28 cellular contexts compared by ENCODE assay signal in the genomic region with DNA sequence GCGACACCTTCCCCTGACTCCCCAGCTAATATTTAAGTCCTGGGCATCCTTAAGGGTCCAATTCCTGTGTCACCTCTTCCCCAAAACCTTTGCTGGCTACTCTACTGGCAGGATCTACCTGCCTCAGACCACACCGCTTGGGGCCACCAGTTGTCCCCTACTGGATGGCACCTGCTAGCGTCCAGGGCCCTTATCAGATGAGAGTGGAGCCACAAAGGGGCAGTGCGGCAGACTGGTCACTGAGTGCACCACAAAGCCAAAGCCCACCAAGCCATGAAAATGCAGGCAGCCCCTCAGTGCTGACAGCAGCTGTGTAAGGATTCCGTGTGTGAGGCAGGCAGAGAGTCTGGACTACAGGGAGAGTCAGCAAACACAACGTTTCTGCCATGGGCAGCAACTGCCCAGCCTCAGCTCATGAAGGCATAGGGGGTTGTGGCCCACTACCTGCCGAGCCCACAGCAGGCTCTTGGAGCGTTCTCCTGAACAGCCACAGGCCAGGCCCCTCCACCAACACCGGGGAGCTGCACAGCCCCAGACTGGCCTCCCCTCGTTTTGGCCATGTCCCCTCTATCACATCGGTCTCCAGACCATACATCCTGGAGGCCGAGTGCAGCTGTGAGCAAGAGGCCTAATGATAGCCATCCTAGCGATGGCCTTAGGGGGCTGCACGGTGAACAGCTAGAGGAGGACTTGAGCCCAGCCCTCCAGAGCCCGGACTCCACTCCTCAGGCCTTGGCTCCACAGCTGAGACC. TPM values are rescaled to one million over a fixed set of nuclear protein-coding genes. Genes with fewer than 3 reads are reported as not detected.
DNase-seq lines count a peak whose midpoint lies in the region; FAIRE-seq and TF ChIP-seq lines count a peak whose summit lies in the region.
"Had no signal": no experiment of that assay in that cellular context is flagged by ENCODE, and none has a peak within 500 bp of the region (broad histone marks: within the 10 kb centered on the region; RNA-seq: fewer than 3 reads in every experiment).

No MANE protein-coding gene starts in this region.

- H3K4me3 ChIP-seq in breast epithelium = no peak overlapping the region
- H3K4me3 ChIP-seq: ascending aorta, HAP-1, suprapubic skin had no signal

- H3K4me3 Mint-ChIP-seq in MCF 10A (ENCODE audit: unreplicated experiment) (no peak overlapping the region), chondrocyte (ENCODE audit: unreplicated experiment) (no peak overlapping the region)
- H3K4me3 Mint-ChIP-seq: activated naive CD8-positive, alpha-beta T cell; activated T-helper 1 cell treated with anti-CD3 and anti-CD28 coated beads, Interleukin-12 subunit alpha, Interleukin-12 subunit beta, Interleukin-2, Interleukin-4 antibody, amounts not matched to agents 30 ng/mL and 10 ng/mL and 1 ng/mL, durations not matched to agents 14 hours and 24 hours and 36 hours; CD4-positive, CD25-positive, alpha-beta regulatory T cell; central memory CD8-positive, alpha-beta T cell; naive B cell; stimulated activated naive B cell treated with anti-CD40 and anti-IgM and Interleukin-4, amounts not matched to agents 10 μg/mL and 1 μg/mL and 100 μg/mL, for 72 hours had no signal

- no peak for TF ChIP-seq POLR2A in breast epithelium (IDR thresholded peaks at IDR 0.05)

- no peaks in the 10 kb centered on the region for H3K4me1 ChIP-seq in breast epithelium
- H3K4me1 ChIP-seq: ascending aorta, HAP-1, suprapubic skin had no signal

- no peaks in the 10 kb centered on the region for H3K9me3 ChIP-seq in breast epithelium
- H3K9me3 ChIP-seq: ascending aorta, HAP-1, suprapubic skin had no signal

- intact Hi-C loops in breast epithelium (cut with DNase I; ENCODE audit: low total_unique reads) = no loop called here
- intact Hi-C loops in MCF 10A (cut with micrococcal nuclease) = no loop called here

- H3K27me3 ChIP-seq in breast epithelium = no peaks in the 10 kb centered on the region
- H3K27me3 ChIP-seq: ascending aorta, suprapubic skin had no signal

- TF ChIP-seq CTCF in breast epithelium (IDR thresholded peaks at IDR 0.05) (no peak), MCF 10A (IDR thresholded peaks at IDR 0.05; ENCODE audit: unreplicated experiment) (no peak), chondrocyte (IDR thresholded peaks at IDR 0.05) (no peak)

- H3K36me3 Mint-ChIP-seq in MCF 10A (ENCODE audit: insufficient read depth, unreplicated experiment) = no peaks in the 10 kb centered on the region
- H3K36me3 Mint-ChIP-seq in chondrocyte (ENCODE audit: low read depth) = peaks cover 2% of the 10 kb centered on the region
- H3K36me3 Mint-ChIP-seq: activated naive CD8-positive, alpha-beta T cell; CD4-positive, CD25-positive, alpha-beta regulatory T cell; naive B cell; stimulated activated naive B cell treated with anti-CD40 and anti-IgM and Interleukin-4, amounts not matched to agents 10 μg/mL and 1 μg/mL and 100 μg/mL, for 72 hours had no signal

- H3K27me3 Mint-ChIP-seq in MCF 10A (ENCODE audit: insufficient read depth, unreplicated experiment) (peaks cover 13% of the 10 kb centered on the region), chondrocyte (ENCODE audit: low read depth) (peaks cover 28% of the 10 kb centered on the region)
- H3K27me3 Mint-ChIP-seq: activated naive CD8-positive, alpha-beta T cell; central memory CD8-positive, alpha-beta T cell had no signal

- no peaks in the 10 kb centered on the region for H3K36me3 ChIP-seq in breast epithelium
- H3K36me3 ChIP-seq: HAP-1, suprapubic skin had no signal

- H3K9me3 Mint-ChIP-seq in MCF 10A (ENCODE audit: unreplicated experiment) (no peaks in the 10 kb centered on the region), chondrocyte (ENCODE audit: low read depth) (no peaks in the 10 kb centered on the region)
- H3K9me3 Mint-ChIP-seq: activated T-helper 1 cell treated with anti-CD3 and anti-CD28 coated beads, Interleukin-12 subunit alpha, Interleukin-12 subunit beta, Interleukin-2, Interleukin-4 antibody, amounts not matched to agents 30 ng/mL and 10 ng/mL and 1 ng/mL, durations not matched to agents 14 hours and 24 hours and 36 hours; CD4-positive, CD25-positive, alpha-beta regulatory T cell; central memory CD8-positive, alpha-beta T cell; naive B cell; stimulated activated naive B cell treated with anti-CD40 and anti-IgM and Interleukin-4, amounts not matched to agents 10 μg/mL and 1 μg/mL and 100 μg/mL, for 72 hours had no signal

- CTCF ChIA-PET in MCF 10A (lab: Yijun Ruan, JAX) = interaction anchor here (0.6 kb wide), 1 partner anchor 371 kb away, joined by 4 read pairs; no protein-coding TSS in a partner anchor

- peak; percentile 13 to 25 for DNase-seq in breast epithelium (ENCODE audit: low spot score in 2 of 2)
- no peak for DNase-seq in MCF 10A (ENCODE audit: unreplicated experiment)
- peak; percentile 79 for DNase-seq in chondrocyte (ENCODE audit: low spot score)
- peak; percentile 64 for DNase-seq in mesenteric fat pad (ENCODE audit: low spot score)
- DNase-seq in urothelium cell line (ENCODE audit: low spot score) = peak; percentile 2
- no peak for DNase-seq in KG1 (lab: John Stamatoyannopoulos, UW)
- no peak for DNase-seq in RKO (ENCODE audit: low spot score)
- DNase-seq: activated CD4-positive, alpha-beta T cell treated with anti-CD3 and anti-CD28 coated beads, Interleukin-2, amount 50 U/mL, for 4 hours; CD4-positive, CD25-positive, alpha-beta regulatory T cell; left colon; naive B cell; NCI-H1048; NCI-H187; NCI-H69; nucleus accumbens; retina; stimulated activated CD4-positive, alpha-beta T cell treated with anti-CD3 and anti-CD28 coated beads, Interleukin-2, amount 100 ng/mL, for 48 hours; stimulated activated naive B cell treated with anti-CD40 and anti-IgM and Interleukin-4, amounts not matched to agents 10 μg/mL and 1 μg/mL and 100 μg/mL, for 72 hours had no signal

- no peak overlapping the region for H3K27ac ChIP-seq in breast epithelium
- H3K27ac ChIP-seq: ascending aorta, HL-60, RWPE1, suprapubic skin had no signal

- H3K27ac Mint-ChIP-seq in MCF 10A (ENCODE audit: low read depth, unreplicated experiment) (no peak overlapping the region), chondrocyte (ENCODE audit: unreplicated experiment) (no peak overlapping the region)
- H3K27ac Mint-ChIP-seq: activated naive CD8-positive, alpha-beta T cell; activated T-helper 1 cell treated with anti-CD3 and anti-CD28 coated beads, Interleukin-12 subunit alpha, Interleukin-12 subunit beta, Interleukin-2, Interleukin-4 antibody, amounts not matched to agents 30 ng/mL and 10 ng/mL and 1 ng/mL, durations not matched to agents 14 hours and 24 hours and 36 hours; CD4-positive, CD25-positive, alpha-beta regulatory T cell; stimulated activated naive B cell treated with anti-CD40 and anti-IgM and Interleukin-4, amounts not matched to agents 10 μg/mL and 1 μg/mL and 100 μg/mL, for 72 hours had no signal

- POLR2A ChIA-PET in MCF 10A (lab: Yijun Ruan, JAX) = no interaction called here

- BruUV-seq in MCF 10A (replicated peaks; lab: Mats Ljungman, UMichigan) = no TSS peak

- FAIRE-seq in urothelium cell line (lab: Jason Lieb, UNC) = no peak
- FAIRE-seq: GM12891 had no signal

- H3K4me1 Mint-ChIP-seq in MCF 10A (ENCODE audit: insufficient read depth, unreplicated experiment) = no peaks in the 10 kb centered on the region
- no peaks in the 10 kb centered on the region for H3K4me1 Mint-ChIP-seq in chondrocyte (ENCODE audit: low read depth)
- H3K4me1 Mint-ChIP-seq: CD4-positive, CD25-positive, alpha-beta regulatory T cell; central memory CD8-positive, alpha-beta T cell; naive B cell; stimulated activated naive B cell treated with anti-CD40 and anti-IgM and Interleukin-4, amounts not matched to agents 10 μg/mL and 1 μg/mL and 100 μg/mL, for 72 hours had no signal

RNA-seq across cellular contexts. Expression of a gene that starts 32.3 kb away (rescaled TPM):
- 10 to 100 TPM; 10.8 to 88.3 (median 29.0) TPM for total RNA-seq in breast epithelium
- total RNA-seq in MCF 10A (2022) = 1.5 and 1.9 TPM in 2 replicates
- 0.51 to 1.9 TPM (median 0.60 TPM) in 3 replicates for total RNA-seq in chondrocyte
- total RNA-seq in mesenteric fat pad = 105 TPM
- total RNA-seq: activated T-helper 1 cell treated with anti-CD3 and anti-CD28 coated beads, Interleukin-12 subunit alpha, Interleukin-12 subunit beta, Interleukin-2, Interleukin-4 antibody, amounts not matched to agents 30 ng/mL and 10 ng/mL and 1 ng/mL, durations not matched to agents 14 hours and 24 hours and 36 hours; CD4-positive, CD25-positive, alpha-beta regulatory T cell; T-helper 2 cell treated with Interferon-gamma antibody and Interleukin-4, amounts not matched to agents 100 ng/mL and 5 ng/mL, for 36 hours had no signal

Comparison
In these comparisons a context has a peak if more than half of its experiments do, and no peak if none do; other contexts are left out.
1. DNase-seq: peak in breast epithelium (2 of 2), chondrocyte (single experiment), mesenteric fat pad (single experiment) and urothelium cell line (single experiment); none in MCF 10A (single experiment), KG1 (single experiment) and RKO (single experiment).